ENCODE assay signal across 7 cellular contexts in the genomic region with DNA sequence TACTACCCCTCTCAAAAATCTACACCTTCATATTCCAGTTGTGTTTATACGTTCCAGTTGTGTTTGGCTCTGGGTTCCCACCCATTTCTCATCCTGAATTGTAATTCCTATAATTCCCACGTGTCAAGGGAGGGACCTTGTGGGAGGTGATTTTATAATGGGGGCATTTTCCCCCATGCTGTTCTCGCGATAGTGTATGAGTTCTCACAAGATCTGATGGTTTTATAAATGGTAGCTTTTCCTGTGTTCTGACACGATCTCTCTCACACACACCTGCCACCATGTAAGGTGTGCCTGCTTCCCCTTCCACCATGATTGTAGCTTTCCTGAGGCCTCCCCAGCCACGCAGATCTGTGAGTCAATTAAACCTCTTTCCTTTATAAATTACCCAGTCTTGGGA.
"Had no signal": no experiment of that assay in that cellular context is flagged by ENCODE, and none has a peak within 500 bp of the region (broad histone marks: within the 10 kb centered on the region; RNA-seq: fewer than 3 reads in every experiment).

No MANE protein-coding gene starts in this region.

- FAIRE-seq: HepG2, HTR-8/SVneo had no signal

- ATAC-seq: HepG2 had no signal

- H3K27ac Mint-ChIP-seq: IgD-negative memory B cell had no signal

- H3K4me3 Mint-ChIP-seq: IgD-negative memory B cell had no signal

- H3K27me3 Mint-ChIP-seq: IgD-negative memory B cell had no signal

- H3K27ac ChIP-seq: HL-60 had no signal

- DNase-seq: IMR-90, KBM-7, KG1 had no signal

- H3K36me3 Mint-ChIP-seq: IgD-negative memory B cell had no signal
